19 cellular contexts compared by ENCODE assay signal in the genomic region with DNA sequence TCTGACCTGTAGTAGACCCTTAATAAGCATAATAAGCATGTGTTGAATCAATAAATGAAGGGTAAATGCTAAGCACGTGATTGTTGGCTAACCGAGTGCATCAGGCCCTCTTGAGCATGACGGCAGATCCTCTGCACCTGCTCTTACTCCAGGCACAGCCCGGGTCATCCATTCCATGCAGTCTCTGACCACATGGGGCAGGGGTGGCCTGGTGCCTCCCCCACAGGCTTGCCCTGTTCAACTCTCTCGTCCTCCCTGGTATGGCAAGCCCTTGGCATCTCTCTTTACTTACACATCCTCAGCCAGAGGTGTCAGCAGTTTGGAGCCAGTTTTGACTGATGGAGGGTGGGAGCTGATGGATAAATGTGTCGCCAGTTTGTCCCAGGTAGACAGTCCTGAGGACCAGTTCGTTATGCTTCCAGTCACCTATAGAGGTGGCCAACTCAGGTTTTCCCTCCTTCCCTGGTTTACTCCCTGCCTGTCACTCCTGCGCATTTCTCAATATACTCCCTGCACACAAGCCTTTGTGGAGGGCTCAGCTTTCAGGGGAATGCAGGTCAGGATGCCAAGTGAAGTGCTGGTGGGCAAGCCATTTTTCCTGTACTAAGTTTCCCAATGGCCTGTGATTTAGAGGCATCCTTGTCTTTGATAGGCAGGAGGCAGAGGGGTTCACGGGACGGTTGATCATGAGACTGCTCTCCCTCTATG.
DNase-seq lines count a peak whose midpoint lies in the region; ATAC-seq and TF ChIP-seq lines count a peak whose summit lies in the region.
"Had no signal": no experiment of that assay in that cellular context is flagged by ENCODE, and none has a peak within 500 bp of the region (broad histone marks: within the 10 kb centered on the region; RNA-seq: fewer than 3 reads in every experiment).

No MANE protein-coding gene starts in this region.

- H3K4me3 ChIP-seq in mucosa of descending colon (no peak overlapping the region), GM23248 (no peak overlapping the region)
- H3K4me3 ChIP-seq: K562, lung, suprapubic skin had no signal

- no peak overlapping the region for H3K9ac ChIP-seq in GM23248

- H3K4me2 ChIP-seq in GM23248 (ENCODE audit: unreplicated experiment) = no peak overlapping the region

- H3K9me2 ChIP-seq in GM23248 (ENCODE audit: insufficient read depth) = no peaks in the 10 kb centered on the region

- ATAC-seq in mucosa of descending colon (peak; percentile 22), HG02571 (IDR thresholded peaks at IDR 0.05; ENCODE audit: unreplicated experiment) (no peak)
- ATAC-seq: K562 had no signal

- TF ChIP-seq CTCF in C4-2B (conservative IDR thresholded peaks at IDR 0.05) (no peak), mucosa of descending colon (IDR thresholded peaks at IDR 0.05) (no peak)

- H3K9me3 ChIP-seq in mucosa of descending colon = no peaks in the 10 kb centered on the region
- H3K9me3 ChIP-seq in GM23248 (ENCODE audit: low read depth) = no peaks in the 10 kb centered on the region
- H3K9me3 ChIP-seq: suprapubic skin had no signal

- no peak overlapping the region for H2AFZ ChIP-seq in GM23248

- intact Hi-C loops in mucosa of descending colon (cut with DNase I, micrococcal nuclease) = no loop called here

- 50 to 51% methylated on average over 10 of the region's 10 CpGs for WGBS in GM23248 (ENCODE audit: low coverage in 1 of 2, low lambda C conversion rate in 2 of 2, missing lambda C conversion rate in 2 of 2), 2 experiments

- H3K27me3 ChIP-seq in GM23248 (replicated peaks; ENCODE audit: insufficient read depth) = peaks cover 27% of the 10 kb centered on the region
- H3K27me3 ChIP-seq: suprapubic skin had no signal

- no peaks in the 10 kb centered on the region for H3K4me1 ChIP-seq in mucosa of descending colon (ENCODE audit: low read depth)
- no peaks in the 10 kb centered on the region for H3K4me1 ChIP-seq in GM23248 (ENCODE audit: insufficient read depth)
- H3K4me1 ChIP-seq: suprapubic skin had no signal

- H3F3A ChIP-seq in GM23248 (ENCODE audit: insufficient read depth) = no peaks in the 10 kb centered on the region

- peak overlapping the region; percentile 18; the same call in 1 of the 2 replicates for H3K27ac ChIP-seq in C4-2B
- no peak overlapping the region for H3K27ac ChIP-seq in GM23248
- H3K27ac ChIP-seq: suprapubic skin had no signal

- in situ Hi-C loops in GM23248 (cut with MboI) = no loop called here

- DNase-seq in NCI-H1092 (lab: John Stamatoyannopoulos, UW) = peak; percentile 4
- peak; percentile 21 to 55 for DNase-seq in SHP77 (lab: John Stamatoyannopoulos, UW)
- DNase-seq in mucosa of descending colon = no peak
- DNase-seq in stimulated activated CD4-positive, alpha-beta T cell treated with anti-CD3 and anti-CD28 coated beads, Interleukin-12 subunit alpha, Interleukin-12 subunit beta, amount 100 ng/mL, for 4 hours = no peak
- DNase-seq in GM23248 = no peak
- no peak for DNase-seq in NCI-H1694 (lab: John Stamatoyannopoulos, UW)
- DNase-seq: activated CD4-positive, alpha-beta T cell treated with anti-CD3 and anti-CD28 coated beads, Interleukin-2, amount 10 ng/mL, durations not matched to agents 7 days and 5 days; activated effector memory CD4-positive, alpha-beta T cell treated with anti-CD3 and anti-CD28 coated beads, Interleukin-2, amount 50 U/mL, for 16 hours; CD4-positive, CD25-positive, alpha-beta regulatory T cell; cortex of kidney; DMS79 treated with DMSO at 0.1 percent for 48 hours; GOT3; NCI-H2081 treated with DMSO at 0.1 percent for 48 hours; NCI-H526 had no signal

- H3K36me3 ChIP-seq in mucosa of descending colon (ENCODE audit: low read depth) = no peaks in the 10 kb centered on the region
- H3K36me3 ChIP-seq in GM23248 (ENCODE audit: low read depth) = no peaks in the 10 kb centered on the region
- H3K36me3 ChIP-seq: suprapubic skin had no signal

- H4K20me1 ChIP-seq in GM23248 (ENCODE audit: insufficient read depth) = no peaks in the 10 kb centered on the region

- no peaks in the 10 kb centered on the region for H3K79me2 ChIP-seq in GM23248 (ENCODE audit: insufficient read depth)

Comparison
In these comparisons a context has a peak if more than half of its experiments do, and no peak if none do; other contexts are left out.
1. DNase-seq: peak in NCI-H1092 (single experiment) and SHP77 (2 of 2); none in mucosa of descending colon (0 of 3), stimulated activated CD4-positive, alpha-beta T cell treated with anti-CD3 and anti-CD28 coated beads, Interleukin-12 subunit alpha, Interleukin-12 subunit beta, amount 100 ng/mL, for 4 hours (single experiment), GM23248 (single experiment) and NCI-H1694 (single experiment).